8 cellular contexts compared by ENCODE assay signal in genomic region chr18:711330-711692, GRCh38. TPM values are rescaled to one million over a fixed set of nuclear protein-coding genes. Genes with fewer than 3 reads are reported as not detected.
DNase-seq lines count a peak whose midpoint lies in the region; ATAC-seq and TF ChIP-seq lines count a peak whose summit lies in the region.

No MANE protein-coding gene starts in this region.

- peak; percentile 56 for DNase-seq in Karpas-422
- no peak for DNase-seq in cardiac fibroblast (ENCODE audit: low read depth in 2 of 2)
- peak; percentile 34 to 78 for DNase-seq in lung microvascular endothelial cell (ENCODE audit: low read depth in 2 of 2)
- no peak for DNase-seq in uterus
- no peak for DNase-seq in NCI-H345 (lab: John Stamatoyannopoulos, UW)

- intact Hi-C loops in uterus (cut with DNase I; ENCODE audit: low total_unique reads) = no loop called here

- H4K20me1 ChIP-seq in Karpas-422 (ENCODE audit: insufficient read depth, low read depth, low read length) = no peaks in the 10 kb centered on the region

- peak overlapping the region; percentile 87 for H3K9ac ChIP-seq in Karpas-422 (ENCODE audit: low read length)

- TF ChIP-seq POLR2A in uterus (IDR thresholded peaks at IDR 0.05) = no peak

- peaks cover 14% of the 10 kb centered on the region for H3K36me3 ChIP-seq in Karpas-422 (ENCODE audit: insufficient read depth, low read length)
- H3K36me3 ChIP-seq in uterus = no peaks in the 10 kb centered on the region

- TF ChIP-seq CTCF in 22Rv1 (IDR thresholded peaks at IDR 0.05) (no peak), cardiac fibroblast (IDR thresholded peaks at IDR 0.05; ENCODE audit: low read depth, low read length) (no peak), uterus (IDR thresholded peaks at IDR 0.05) (no peak)

- H3K4me2 ChIP-seq in Karpas-422 (ENCODE audit: low read depth, low read length, poor library complexity, severe bottlenecking) = peak overlapping the region; percentile 97

- H3K9me3 ChIP-seq in Karpas-422 (ENCODE audit: low read length) = no peaks in the 10 kb centered on the region
- H3K9me3 ChIP-seq in uterus = no peaks in the 10 kb centered on the region

- peaks cover 48% of the 10 kb centered on the region for H3K79me2 ChIP-seq in Karpas-422 (ENCODE audit: low read length)

- H3K27me3 ChIP-seq in Karpas-422 (ENCODE audit: low read length) (no peaks in the 10 kb centered on the region), uterus (no peaks in the 10 kb centered on the region)

- H3K27ac ChIP-seq in 22Rv1 (peak overlapping the region; percentile 88), Karpas-422 (ENCODE audit: low read length) (peak overlapping the region; percentile 53; the same call in 1 of the 2 replicates), uterus (peak overlapping the region; percentile 73 to 82)

- H3K4me1 ChIP-seq in Karpas-422 (ENCODE audit: low read length) = peaks cover 18% of the 10 kb centered on the region
- peaks cover 3 to 7% of the 10 kb centered on the region in 2 donors for H3K4me1 ChIP-seq in uterus

- no peaks in the 10 kb centered on the region for H3K9me2 ChIP-seq in Karpas-422 (replicated peaks; ENCODE audit: insufficient read depth, low read length)

- ATAC-seq in GM18867 (IDR thresholded peaks at IDR 0.05; ENCODE audit: unreplicated experiment) (peak; percentile 20), HG02973 (IDR thresholded peaks at IDR 0.05; ENCODE audit: unreplicated experiment) (no peak)

- H2AFZ ChIP-seq in Karpas-422 (ENCODE audit: low read length) = peak overlapping the region; percentile 53; the same call in 1 of the 2 replicates

- H3K4me3 ChIP-seq in Karpas-422 (ENCODE audit: low read length) (peak overlapping the region; percentile 87), cardiac fibroblast (replicated peaks in 1 of 2; ENCODE audit: low read depth in 2 of 2, low read length in 2 of 2) (peak overlapping the region; percentile 66 to 72), uterus (peak overlapping the region; percentile 67 to 72)

RNA-seq across cellular contexts. Expression of gene ENOSF1, which starts 1.1 kb away (rescaled TPM):
- total RNA-seq in Karpas-422 (2014; rRNA removed; shearing (Covaris generic); ENCODE audit: low replicate concordance) = 54.6 and 68.7 TPM in 2 replicates
- total RNA-seq in lung microvascular endothelial cell (12.5 and 18.3 TPM in 2 replicates), uterus (100 to 1,000 TPM in 1 of 4 donors, 10 to 100 TPM in 3; 12.0 to 110 (median 38.5) TPM)

RNA-seq across cellular contexts. Expression of gene TYMS, which starts 53.9 kb away (rescaled TPM):
- total RNA-seq in Karpas-422 (2014; rRNA removed; shearing (Covaris generic); ENCODE audit: low replicate concordance) = 21.8 and 42.3 TPM in 2 replicates
- total RNA-seq in lung microvascular endothelial cell = 7.7 and 25.3 TPM in 2 replicates
- 10 to 100 TPM in 1 of 4 donors, 1 to 10 TPM in 1, under 1 TPM in 1, not detected in 1; 0.26 to 28.6 (median 4.8) TPM for total RNA-seq in uterus

Comparison
In these comparisons a context has a peak if more than half of its experiments do, and no peak if none do; other contexts are left out.
1. DNase-seq: peak in Karpas-422 (single experiment) and lung microvascular endothelial cell (2 of 2); none in cardiac fibroblast (0 of 2), uterus (0 of 2) and NCI-H345 (single experiment).
2. Peak in every context shown above with its lines, with median percentiles within 50 percentile points of each other: H3K27ac ChIP-seq and H3K4me3 ChIP-seq.